In genomic region chr14:93619176-93619793, GRCh38 we compare ENCODE assay signal across 8 cellular contexts.
DNase-seq lines count a peak whose midpoint lies in the region; ATAC-seq and TF ChIP-seq lines count a peak whose summit lies in the region.

No MANE protein-coding gene starts in this region.

- no peak overlapping the region for H3K27ac Mint-ChIP-seq in MCF 10A (ENCODE audit: low read depth, unreplicated experiment)

- H3K36me3 Mint-ChIP-seq in MCF 10A (ENCODE audit: insufficient read depth, unreplicated experiment): no peaks in the 10 kb centered on the region

- CTCF ChIA-PET in MCF 10A (lab: Yijun Ruan, JAX): interaction anchor here (0.6 to 0.7 kb wide), 7 partner anchors 9 to 769 kb away, joined by 3 to 5 read pairs (median 3); no protein-coding TSS in a partner anchor

- H3K4me3 Mint-ChIP-seq in MCF 10A (ENCODE audit: unreplicated experiment): no peak overlapping the region

- H3K4me1 ChIP-seq in breast epithelium: no peaks in the 10 kb centered on the region

- POLR2A ChIA-PET in MCF 10A (lab: Yijun Ruan, JAX): interaction anchor here (0.6 to 0.8 kb wide), 2 partner anchors 279 to 433 kb away, joined by 3 read pairs; no protein-coding TSS in a partner anchor

- peak; percentile 50 for TF ChIP-seq CTCF in MCF 10A (IDR thresholded peaks at IDR 0.05; ENCODE audit: unreplicated experiment)
- peak in 1 of 3 donors; percentile 38 for TF ChIP-seq CTCF in breast epithelium (IDR thresholded peaks at IDR 0.05)
- TF ChIP-seq CTCF in foreskin fibroblast (IDR thresholded peaks at IDR 0.05; ENCODE audit: low read depth, low read length): peak; percentile 49

- no peaks in the 10 kb centered on the region for H3K4me1 Mint-ChIP-seq in MCF 10A (ENCODE audit: insufficient read depth, unreplicated experiment)

- peak; percentile 56 for DNase-seq in MCF 10A (ENCODE audit: unreplicated experiment)
- DNase-seq in breast epithelium (ENCODE audit: low spot score in 2 of 2): no peak
- peak; percentile 39 for DNase-seq in LoVo (ENCODE audit: low spot score)
- peak; percentile 15 to 58 for DNase-seq in foreskin fibroblast
- peak; percentile 56 for DNase-seq in putamen (ENCODE audit: low spot score)

- BruUV-seq in MCF 10A (replicated peaks; lab: Mats Ljungman, UMichigan): no TSS peak

- H3K27me3 ChIP-seq in breast epithelium: no peaks in the 10 kb centered on the region

- peak; percentile 50; the same call in 1 of the 3 replicates for ATAC-seq in SK-N-SH treated with all-trans-retinoic acid at 6 μM for 48 hours
- no peak for ATAC-seq in HG02759 (IDR thresholded peaks at IDR 0.05; ENCODE audit: unreplicated experiment)
- ATAC-seq in GM19023 (IDR thresholded peaks at IDR 0.05; ENCODE audit: unreplicated experiment): no peak

- intact Hi-C loops in MCF 10A (cut with micrococcal nuclease) (loop anchor here (1.0 to 2.0 kb wide), 2 partner anchors 385 to 506 kb away; no protein-coding TSS in a partner anchor), breast epithelium (cut with DNase I; ENCODE audit: low total_unique reads) (no loop called here)

- no peaks in the 10 kb centered on the region for H3K9me3 ChIP-seq in breast epithelium

- no peak overlapping the region for H3K27ac ChIP-seq in breast epithelium

- H3K4me3 ChIP-seq in breast epithelium: no peak overlapping the region
- no peak overlapping the region for H3K4me3 ChIP-seq in foreskin fibroblast (ENCODE audit: low read depth in 1 of 2, low read length in 2 of 2)

- TF ChIP-seq POLR2A in breast epithelium (IDR thresholded peaks at IDR 0.05): no peak

- H3K36me3 ChIP-seq in breast epithelium: no peaks in the 10 kb centered on the region

- peaks cover 45% of the 10 kb centered on the region for H3K27me3 Mint-ChIP-seq in MCF 10A (ENCODE audit: insufficient read depth, unreplicated experiment)

- H3K9me3 Mint-ChIP-seq in MCF 10A (ENCODE audit: unreplicated experiment): no peaks in the 10 kb centered on the region

TF ChIP-seq in SK-N-SH treated with all-trans-retinoic acid at 6 μM for 48 hours, 23 proteins besides CTCF, POLR2A, EP300 and RAD21:
- TF ChIP-seq PPARA (CRISPR knock-in tag; IDR thresholded peaks at IDR 0.05; ENCODE audit: borderline replicate concordance) (no peak), ARNTL (CRISPR knock-in tag; IDR thresholded peaks at IDR 0.05; ENCODE audit: borderline replicate concordance, low read depth) (no peak), CSDC2 (CRISPR knock-in tag; IDR thresholded peaks at IDR 0.05) (no peak), ZFP3 (CRISPR knock-in tag; IDR thresholded peaks at IDR 0.05) (no peak)

Comparison
In these comparisons a context has a peak if more than half of its experiments do, and no peak if none do; other contexts are left out.
1. DNase-seq: peak in MCF 10A (single experiment), LoVo (single experiment), foreskin fibroblast (2 of 2) and putamen (single experiment); none in breast epithelium (0 of 2).